ENCODE assay signal across 13 cellular contexts in genomic region chr3:140420621-140421357, GRCh38.
DNase-seq lines count a peak whose midpoint lies in the region; ATAC-seq and TF ChIP-seq lines count a peak whose summit lies in the region.
"Had no signal": no experiment of that assay in that cellular context is flagged by ENCODE, and none has a peak within 500 bp of the region (broad histone marks: within the 10 kb centered on the region; RNA-seq: fewer than 3 reads in every experiment).

No MANE protein-coding gene starts in this region.

- no peaks in the 10 kb centered on the region for H3K9me3 ChIP-seq in skeletal muscle satellite cell (replicated peaks; ENCODE audit: low read length)
- no peaks in the 10 kb centered on the region for H3K9me3 ChIP-seq in Caco-2
- H3K9me3 ChIP-seq: ascending aorta had no signal

- H3K4me3 ChIP-seq in skeletal muscle satellite cell (ENCODE audit: low read length) = no peak overlapping the region
- no peak overlapping the region for H3K4me3 ChIP-seq in Caco-2 (ENCODE audit: low read depth, low read length)
- H3K4me3 ChIP-seq: ascending aorta had no signal

- intact Hi-C loops in Caco-2 (cut with micrococcal nuclease; ENCODE audit: unreplicated experiment) = no loop called here

- no peaks in the 10 kb centered on the region for H3K27me3 ChIP-seq in skeletal muscle satellite cell (ENCODE audit: control insufficient read depth, insufficient read depth, low read length)
- no peaks in the 10 kb centered on the region for H3K27me3 ChIP-seq in Caco-2 (replicated peaks; ENCODE audit: control insufficient read depth, insufficient read depth, low read length)
- H3K27me3 ChIP-seq: ascending aorta had no signal

- H3K27me3 Mint-ChIP-seq in HFFc6 (ENCODE audit: insufficient read depth) (no peaks in the 10 kb centered on the region), chondrocyte (ENCODE audit: low read depth) (no peaks in the 10 kb centered on the region), Caco-2 (ENCODE audit: insufficient read depth, unreplicated experiment) (no peaks in the 10 kb centered on the region)

- H3K27ac Mint-ChIP-seq in HFFc6 (no peak overlapping the region), chondrocyte (ENCODE audit: unreplicated experiment) (peak overlapping the region; percentile 95), Caco-2 (ENCODE audit: unreplicated experiment) (no peak overlapping the region)
- H3K27ac Mint-ChIP-seq: naive B cell had no signal

- BruUV-seq in Caco-2 (replicated peaks; lab: Mats Ljungman, UMichigan) = no TSS peak

- CTCF ChIA-PET in Caco-2 (lab: Charles Lee) = no interaction called here
- CTCF ChIA-PET in GM10248 (lab: Yijun Ruan, JAX) = interaction anchor here (1.0 to 1.1 kb wide), 2 partner anchors 11 to 13 kb away, joined by 3 read pairs; no protein-coding TSS in a partner anchor

- peak overlapping the region; percentile 40 for H3K4me2 ChIP-seq in skeletal muscle satellite cell (ENCODE audit: low read length)

- H3K9ac ChIP-seq in skeletal muscle satellite cell (ENCODE audit: low read depth, low read length) = peak overlapping the region; percentile 1

- H3K4me3 Mint-ChIP-seq in HFFc6 (peak overlapping the region; percentile 18; the same call in 1 of the 2 replicates), chondrocyte (ENCODE audit: unreplicated experiment) (peak overlapping the region; percentile 43), Caco-2 (ENCODE audit: unreplicated experiment) (no peak overlapping the region)

- H3K4me1 ChIP-seq in skeletal muscle satellite cell (ENCODE audit: control insufficient read depth, insufficient read depth, low read length) = peaks cover 6% of the 10 kb centered on the region
- H3K4me1 ChIP-seq in Caco-2 = peaks cover 18% of the 10 kb centered on the region
- H3K4me1 ChIP-seq: ascending aorta had no signal

- no peak for ATAC-seq in HG02642 (IDR thresholded peaks at IDR 0.05; ENCODE audit: poor library complexity, unreplicated experiment)
- no peak for ATAC-seq in HG02970 (IDR thresholded peaks at IDR 0.05; ENCODE audit: low FRiP score, unreplicated experiment)

- H3K36me3 ChIP-seq in skeletal muscle satellite cell (ENCODE audit: insufficient read depth, low read length) = no peaks in the 10 kb centered on the region
- no peaks in the 10 kb centered on the region for H3K36me3 ChIP-seq in Caco-2 (ENCODE audit: control insufficient read depth, insufficient read depth, low read length)
- H3K36me3 ChIP-seq: ascending aorta had no signal

- POLR2A ChIA-PET in Caco-2 (lab: Charles Lee) = no interaction called here
- POLR2A ChIA-PET in GM10248 (lab: Yijun Ruan, JAX) = no interaction called here

- H3K4me1 Mint-ChIP-seq in HFFc6 (ENCODE audit: low read depth) (no peaks in the 10 kb centered on the region; the same call in 1 of the 2 replicates), chondrocyte (ENCODE audit: low read depth) (peaks cover 62% of the 10 kb centered on the region), Caco-2 (ENCODE audit: low read depth, unreplicated experiment) (peaks cover 15% of the 10 kb centered on the region)
- H3K4me1 Mint-ChIP-seq: naive B cell had no signal

- DNase-seq in HFFc6 (peak; percentile 10), chondrocyte (ENCODE audit: low spot score) (no peak), kidney glomerular epithelial cell (lab: John Stamatoyannopoulos, UW) (peak; percentile 68), Caco-2 (no peak), GM10248 (ENCODE audit: extremely low spot score) (no peak)
- DNase-seq: activated CD8-positive, alpha-beta memory T cell treated with anti-CD3 and anti-CD28 coated beads for 24 hours; DND-41; naive B cell; NCI-H510A had no signal

- H3K36me3 Mint-ChIP-seq in HFFc6 (ENCODE audit: low read depth) = no peaks in the 10 kb centered on the region
- H3K36me3 Mint-ChIP-seq in chondrocyte (ENCODE audit: low read depth) = no peaks in the 10 kb centered on the region
- no peaks in the 10 kb centered on the region for H3K36me3 Mint-ChIP-seq in Caco-2 (ENCODE audit: insufficient read depth, unreplicated experiment)
- H3K36me3 Mint-ChIP-seq: naive B cell had no signal

- no peak for TF ChIP-seq CTCF in HFFc6 (IDR thresholded peaks at IDR 0.05)
- TF ChIP-seq CTCF in chondrocyte (IDR thresholded peaks at IDR 0.05) = peak; percentile 65
- peak in 1 of 2 experiments; percentile 3 for TF ChIP-seq CTCF in Caco-2 (IDR thresholded peaks at IDR 0.05; ENCODE audit: insufficient read depth in 1 of 2, low read depth in 1 of 2, low read length in 1 of 2, severe bottlenecking in 1 of 2, unreplicated experiment in 1 of 2)
- TF ChIP-seq CTCF in GM10248 (IDR thresholded peaks at IDR 0.05; ENCODE audit: control extremely low read depth, extremely low read depth, low read depth, missing control alignments) = no peak

- H3K9me3 Mint-ChIP-seq in HFFc6 = peaks cover 20% of the 10 kb centered on the region
- H3K9me3 Mint-ChIP-seq in chondrocyte (ENCODE audit: low read depth) = no peaks in the 10 kb centered on the region
- no peaks in the 10 kb centered on the region for H3K9me3 Mint-ChIP-seq in Caco-2 (ENCODE audit: unreplicated experiment)

Comparison
In these comparisons a context has a peak if more than half of its experiments do, and no peak if none do; other contexts are left out.
1. DNase-seq: peak in HFFc6 (single experiment) and kidney glomerular epithelial cell (single experiment); none in chondrocyte (single experiment), Caco-2 (0 of 2) and GM10248 (single experiment).